ENCODE assay signal across 17 cellular contexts in genomic region chr14:26856832-26857508, GRCh38.
DNase-seq lines count a peak whose midpoint lies in the region; ATAC-seq and TF ChIP-seq lines count a peak whose summit lies in the region.
"Had no signal": no experiment of that assay in that cellular context is flagged by ENCODE, and none has a peak within 500 bp of the region (broad histone marks: within the 10 kb centered on the region; RNA-seq: fewer than 3 reads in every experiment).

No MANE protein-coding gene starts in this region.

- CTCF ChIA-PET in activated CD4-positive, alpha-beta T cell treated with anti-CD3 and anti-CD28 coated beads for 36 hours (lab: Charles Lee), result interaction anchor here (0.7 kb wide), 1 partner anchor 1753 kb away, joined by 3 read pairs; no protein-coding TSS in a partner anchor

- H3K4me1 ChIP-seq in psoas muscle, result no peaks in the 10 kb centered on the region

- POLR2A ChIA-PET in activated CD4-positive, alpha-beta T cell treated with anti-CD3 and anti-CD28 coated beads for 36 hours (lab: Charles Lee), result no interaction called here

- DNase-seq in DMS 273 (lab: John Stamatoyannopoulos, UW; ENCODE audit: unreplicated experiment) (peak; percentile 66), DMS 273 treated with DMSO at 0.1 percent for 48 hours (lab: John Stamatoyannopoulos, UW) (no peak), NCI-H524 treated with DMSO at 0.1 percent for 48 hours (lab: John Stamatoyannopoulos, UW) (peak; percentile 80), glutamatergic neuron (no peak), psoas muscle (no peak), immature natural killer cell (no peak)
- no peak for DNase-seq in activated CD4-positive, alpha-beta T cell treated with anti-CD3 and anti-CD28 coated beads for 36 hours
- DNase-seq: activated CD4-positive, alpha-beta T cell treated with anti-CD3 and anti-CD28 coated beads, Interleukin-2, amount 50 U/mL, for 4 hours; activated naive CD4-positive, alpha-beta T cell; activated T-cell treated with anti-CD3 and anti-CD28 coated beads for 4 hours; Calu3; KBM-7; mammary epithelial cell; NCI-H2227 treated with DMSO at 0.1 percent for 48 hours had no signal

- no peaks in the 10 kb centered on the region for H3K27me3 ChIP-seq in psoas muscle (ENCODE audit: insufficient read depth in 3 of 3, low read length in 2 of 3)

- H3K27me3 Mint-ChIP-seq in glutamatergic neuron (ENCODE audit: unreplicated experiment) (peaks cover 1% of the 10 kb centered on the region), immature natural killer cell (ENCODE audit: low read depth in 3 of 3) (peaks cover 0 to 2% (median 0%) of the 10 kb centered on the region in 3 donors)
- no peaks in the 10 kb centered on the region for H3K27me3 Mint-ChIP-seq in activated CD4-positive, alpha-beta T cell treated with anti-CD3 and anti-CD28 coated beads for 36 hours

- intact Hi-C loops in psoas muscle (cut with DNase I), result no loop called here
- intact Hi-C loops in activated CD4-positive, alpha-beta T cell treated with anti-CD3 and anti-CD28 coated beads for 36 hours (cut with DNase I, micrococcal nuclease), result no loop called here

- no peak overlapping the region for H3K4me3 ChIP-seq in psoas muscle

- H3K4me3 Mint-ChIP-seq in glutamatergic neuron (ENCODE audit: unreplicated experiment) (peak overlapping the region; percentile 27), immature natural killer cell (no peak overlapping the region)
- H3K4me3 Mint-ChIP-seq in activated CD4-positive, alpha-beta T cell treated with anti-CD3 and anti-CD28 coated beads for 36 hours, result no peak overlapping the region
- H3K4me3 Mint-ChIP-seq: nephron had no signal

- no peaks in the 10 kb centered on the region for H3K36me3 ChIP-seq in psoas muscle (ENCODE audit: insufficient read depth in 1 of 2, low read depth in 1 of 2)

- H3K9me3 Mint-ChIP-seq in glutamatergic neuron (ENCODE audit: unreplicated experiment) (peaks cover 2% of the 10 kb centered on the region), immature natural killer cell (peaks cover 1 to 46% (median 13%) of the 10 kb centered on the region in 6 donors)
- H3K9me3 Mint-ChIP-seq in activated CD4-positive, alpha-beta T cell treated with anti-CD3 and anti-CD28 coated beads for 36 hours (ENCODE audit: low read depth), result peaks cover 8% of the 10 kb centered on the region
- H3K9me3 Mint-ChIP-seq: nephron had no signal

- H3K36me3 Mint-ChIP-seq in glutamatergic neuron (ENCODE audit: unreplicated experiment) (no peaks in the 10 kb centered on the region), immature natural killer cell (no peaks in the 10 kb centered on the region)
- no peaks in the 10 kb centered on the region for H3K36me3 Mint-ChIP-seq in activated CD4-positive, alpha-beta T cell treated with anti-CD3 and anti-CD28 coated beads for 36 hours (ENCODE audit: low read depth)

- H3K27ac Mint-ChIP-seq in glutamatergic neuron (ENCODE audit: unreplicated experiment) (peak overlapping the region; percentile 92), immature natural killer cell (no peak overlapping the region)
- H3K27ac Mint-ChIP-seq in activated CD4-positive, alpha-beta T cell treated with anti-CD3 and anti-CD28 coated beads for 36 hours, result no peak overlapping the region

- H3K9me3 ChIP-seq in psoas muscle, result no peaks in the 10 kb centered on the region

- peaks cover 40% of the 10 kb centered on the region for H3K4me1 Mint-ChIP-seq in glutamatergic neuron (ENCODE audit: low read depth, unreplicated experiment)
- no peaks in the 10 kb centered on the region for H3K4me1 Mint-ChIP-seq in immature natural killer cell
- no peaks in the 10 kb centered on the region for H3K4me1 Mint-ChIP-seq in activated CD4-positive, alpha-beta T cell treated with anti-CD3 and anti-CD28 coated beads for 36 hours
- H3K4me1 Mint-ChIP-seq: nephron had no signal

- WGBS in psoas muscle, 3 donors, result 39 to 53% (median 50%) methylated on average over 4 of the region's 4 CpGs

- no peak for TF ChIP-seq CTCF in glutamatergic neuron (IDR thresholded peaks at IDR 0.05; ENCODE audit: partially characterized antibody, unreplicated experiment)
- TF ChIP-seq CTCF in psoas muscle (IDR thresholded peaks at IDR 0.05), result no peak

- ATAC-seq in psoas muscle (peak in 2 of 4 donors; percentile 28 to 37), GM19324 (IDR thresholded peaks at IDR 0.05; ENCODE audit: low FRiP score, unreplicated experiment) (no peak)
- no peak for ATAC-seq in activated CD4-positive, alpha-beta T cell treated with anti-CD3 and anti-CD28 coated beads for 36 hours

- H3K27ac ChIP-seq in psoas muscle, result peak overlapping the region; percentile 9
- H3K27ac ChIP-seq: 22Rv1 had no signal

Comparison
In these comparisons a context has a peak if more than half of its experiments do, and no peak if none do; other contexts are left out.
1. DNase-seq: peak in DMS 273 (single experiment) and NCI-H524 treated with DMSO at 0.1 percent for 48 hours (single experiment); none in DMS 273 treated with DMSO at 0.1 percent for 48 hours (single experiment), glutamatergic neuron (single experiment), psoas muscle (0 of 2), immature natural killer cell (0 of 3) and activated CD4-positive, alpha-beta T cell treated with anti-CD3 and anti-CD28 coated beads for 36 hours (single experiment).